In the genomic region with DNA sequence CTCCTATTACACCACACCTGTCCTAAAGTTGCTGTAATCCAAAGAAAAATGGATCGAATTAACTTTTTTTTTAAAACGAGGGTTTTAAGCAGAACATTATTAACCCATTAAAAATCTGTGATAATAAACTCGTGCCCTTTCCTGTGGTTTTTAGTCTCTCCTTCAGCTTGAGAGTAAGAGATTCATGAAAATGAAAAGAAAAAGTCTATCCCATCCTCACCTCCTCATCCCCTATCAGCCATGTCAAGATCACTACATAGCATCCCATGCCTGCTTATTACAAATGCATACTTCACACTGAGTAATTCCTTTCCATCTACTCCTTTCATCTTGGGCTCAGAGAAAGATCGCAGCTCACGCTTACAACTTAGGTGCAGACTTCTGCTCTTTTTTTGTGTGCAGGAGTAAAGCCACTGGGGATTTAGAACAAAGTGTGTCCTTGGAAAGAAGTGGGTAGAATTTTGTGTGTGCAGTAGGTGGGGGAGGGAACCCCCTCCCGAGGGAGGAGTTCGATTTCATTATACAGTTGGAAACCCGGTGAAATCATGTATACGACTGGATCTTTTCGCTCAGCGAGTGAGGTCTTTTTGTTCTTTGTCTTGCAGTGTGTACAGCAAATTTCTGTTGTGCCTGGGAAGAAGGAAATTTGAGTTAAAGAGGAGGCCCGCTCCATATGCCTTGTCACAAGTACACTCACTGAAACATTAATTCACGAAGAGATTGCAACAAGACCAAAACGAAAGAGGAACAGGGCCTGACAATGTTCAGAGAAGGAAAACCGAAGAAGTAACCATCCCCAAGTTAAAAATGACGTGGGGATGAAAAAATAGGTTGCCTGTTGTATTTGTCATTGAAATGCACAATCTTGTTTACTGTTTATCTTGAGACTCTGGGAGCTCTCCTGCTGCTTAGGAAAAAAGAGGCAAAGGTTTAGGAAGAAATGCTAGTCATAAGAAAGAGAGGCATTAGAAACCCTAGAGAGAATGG, we compare ENCODE assay signal across 1 cellular context.
A peak's percentile ranks its signal among the peaks of the same experiment; 100 is the strongest.
TF ChIP-seq lines count a peak whose summit lies in the region.

No MANE protein-coding gene starts in this region.

TF ChIP-seq in GM12878, 131 proteins besides CTCF, POLR2A, EP300 and RAD21 (continued from another document and continues in another):
- TF ChIP-seq, protein P1, sequence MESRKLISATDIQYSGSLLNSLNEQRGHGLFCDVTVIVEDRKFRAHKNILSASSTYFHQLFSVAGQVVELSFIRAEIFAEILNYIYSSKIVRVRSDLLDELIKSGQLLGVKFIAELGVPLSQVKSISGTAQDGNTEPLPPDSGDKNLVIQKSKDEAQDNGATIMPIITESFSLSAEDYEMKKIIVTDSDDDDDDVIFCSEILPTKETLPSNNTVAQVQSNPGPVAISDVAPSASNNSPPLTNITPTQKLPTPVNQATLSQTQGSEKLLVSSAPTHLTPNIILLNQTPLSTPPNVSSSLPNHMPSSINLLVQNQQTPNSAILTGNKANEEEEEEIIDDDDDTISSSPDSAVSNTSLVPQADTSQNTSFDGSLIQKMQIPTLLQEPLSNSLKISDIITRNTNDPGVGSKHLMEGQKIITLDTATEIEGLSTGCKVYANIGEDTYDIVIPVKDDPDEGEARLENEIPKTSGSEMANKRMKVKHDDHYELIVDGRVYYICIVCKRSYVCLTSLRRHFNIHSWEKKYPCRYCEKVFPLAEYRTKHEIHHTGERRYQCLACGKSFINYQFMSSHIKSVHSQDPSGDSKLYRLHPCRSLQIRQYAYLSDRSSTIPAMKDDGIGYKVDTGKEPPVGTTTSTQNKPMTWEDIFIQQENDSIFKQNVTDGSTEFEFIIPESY (IDR thresholded peaks at IDR 0.05): peak; percentile 10; the same call in 1 of the 2 replicates
- peak; percentile 62 for TF ChIP-seq NFIC (IDR thresholded peaks at IDR 0.05; ENCODE audit: low read depth, low read length)
- peak; percentile 78 for TF ChIP-seq CREM (IDR thresholded peaks at IDR 0.05; ENCODE audit: low read depth)
- TF ChIP-seq, protein P2, sequence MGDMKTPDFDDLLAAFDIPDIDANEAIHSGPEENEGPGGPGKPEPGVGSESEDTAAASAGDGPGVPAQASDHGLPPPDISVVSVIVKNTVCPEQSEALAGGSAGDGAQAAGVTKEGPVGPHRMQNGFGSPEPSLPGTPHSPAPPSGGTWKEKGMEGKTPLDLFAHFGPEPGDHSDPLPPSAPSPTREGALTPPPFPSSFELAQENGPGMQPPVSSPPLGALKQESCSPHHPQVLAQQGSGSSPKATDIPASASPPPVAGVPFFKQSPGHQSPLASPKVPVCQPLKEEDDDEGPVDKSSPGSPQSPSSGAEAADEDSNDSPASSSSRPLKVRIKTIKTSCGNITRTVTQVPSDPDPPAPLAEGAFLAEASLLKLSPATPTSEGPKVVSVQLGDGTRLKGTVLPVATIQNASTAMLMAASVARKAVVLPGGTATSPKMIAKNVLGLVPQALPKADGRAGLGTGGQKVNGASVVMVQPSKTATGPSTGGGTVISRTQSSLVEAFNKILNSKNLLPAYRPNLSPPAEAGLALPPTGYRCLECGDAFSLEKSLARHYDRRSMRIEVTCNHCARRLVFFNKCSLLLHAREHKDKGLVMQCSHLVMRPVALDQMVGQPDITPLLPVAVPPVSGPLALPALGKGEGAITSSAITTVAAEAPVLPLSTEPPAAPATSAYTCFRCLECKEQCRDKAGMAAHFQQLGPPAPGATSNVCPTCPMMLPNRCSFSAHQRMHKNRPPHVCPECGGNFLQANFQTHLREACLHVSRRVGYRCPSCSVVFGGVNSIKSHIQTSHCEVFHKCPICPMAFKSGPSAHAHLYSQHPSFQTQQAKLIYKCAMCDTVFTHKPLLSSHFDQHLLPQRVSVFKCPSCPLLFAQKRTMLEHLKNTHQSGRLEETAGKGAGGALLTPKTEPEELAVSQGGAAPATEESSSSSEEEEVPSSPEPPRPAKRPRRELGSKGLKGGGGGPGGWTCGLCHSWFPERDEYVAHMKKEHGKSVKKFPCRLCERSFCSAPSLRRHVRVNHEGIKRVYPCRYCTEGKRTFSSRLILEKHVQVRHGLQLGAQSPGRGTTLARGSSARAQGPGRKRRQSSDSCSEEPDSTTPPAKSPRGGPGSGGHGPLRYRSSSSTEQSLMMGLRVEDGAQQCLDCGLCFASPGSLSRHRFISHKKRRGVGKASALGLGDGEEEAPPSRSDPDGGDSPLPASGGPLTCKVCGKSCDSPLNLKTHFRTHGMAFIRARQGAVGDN (IDR thresholded peaks at IDR 0.05): peak; percentile 74
- TF ChIP-seq NFXL1 (IDR thresholded peaks at IDR 0.05; ENCODE audit: borderline replicate concordance): peak; percentile 37; the same call in 1 of the 2 replicates
- TF ChIP-seq NBN (IDR thresholded peaks at IDR 0.05): peak; percentile 64
- TF ChIP-seq CBFB (IDR thresholded peaks at IDR 0.05; ENCODE audit: low read depth): peak; percentile 50; the same call in 1 of the 2 replicates
- 0 out of 2 replicates have a peak, but pooled peaks have one; percentile 38 for TF ChIP-seq GATAD2B (conservative IDR thresholded peaks at IDR 0.05; ENCODE audit: low read depth)
- TF ChIP-seq, protein P3, sequence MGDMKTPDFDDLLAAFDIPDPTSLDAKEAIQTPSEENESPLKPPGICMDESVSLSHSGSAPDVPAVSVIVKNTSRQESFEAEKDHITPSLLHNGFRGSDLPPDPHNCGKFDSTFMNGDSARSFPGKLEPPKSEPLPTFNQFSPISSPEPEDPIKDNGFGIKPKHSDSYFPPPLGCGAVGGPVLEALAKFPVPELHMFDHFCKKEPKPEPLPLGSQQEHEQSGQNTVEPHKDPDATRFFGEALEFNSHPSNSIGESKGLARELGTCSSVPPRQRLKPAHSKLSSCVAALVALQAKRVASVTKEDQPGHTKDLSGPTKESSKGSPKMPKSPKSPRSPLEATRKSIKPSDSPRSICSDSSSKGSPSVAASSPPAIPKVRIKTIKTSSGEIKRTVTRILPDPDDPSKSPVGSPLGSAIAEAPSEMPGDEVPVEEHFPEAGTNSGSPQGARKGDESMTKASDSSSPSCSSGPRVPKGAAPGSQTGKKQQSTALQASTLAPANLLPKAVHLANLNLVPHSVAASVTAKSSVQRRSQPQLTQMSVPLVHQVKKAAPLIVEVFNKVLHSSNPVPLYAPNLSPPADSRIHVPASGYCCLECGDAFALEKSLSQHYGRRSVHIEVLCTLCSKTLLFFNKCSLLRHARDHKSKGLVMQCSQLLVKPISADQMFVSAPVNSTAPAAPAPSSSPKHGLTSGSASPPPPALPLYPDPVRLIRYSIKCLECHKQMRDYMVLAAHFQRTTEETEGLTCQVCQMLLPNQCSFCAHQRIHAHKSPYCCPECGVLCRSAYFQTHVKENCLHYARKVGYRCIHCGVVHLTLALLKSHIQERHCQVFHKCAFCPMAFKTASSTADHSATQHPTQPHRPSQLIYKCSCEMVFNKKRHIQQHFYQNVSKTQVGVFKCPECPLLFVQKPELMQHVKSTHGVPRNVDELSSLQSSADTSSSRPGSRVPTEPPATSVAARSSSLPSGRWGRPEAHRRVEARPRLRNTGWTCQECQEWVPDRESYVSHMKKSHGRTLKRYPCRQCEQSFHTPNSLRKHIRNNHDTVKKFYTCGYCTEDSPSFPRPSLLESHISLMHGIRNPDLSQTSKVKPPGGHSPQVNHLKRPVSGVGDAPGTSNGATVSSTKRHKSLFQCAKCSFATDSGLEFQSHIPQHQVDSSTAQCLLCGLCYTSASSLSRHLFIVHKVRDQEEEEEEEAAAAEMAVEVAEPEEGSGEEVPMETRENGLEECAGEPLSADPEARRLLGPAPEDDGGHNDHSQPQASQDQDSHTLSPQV (IDR thresholded peaks at IDR 0.05): peak; percentile 59; the same call in 1 of the 2 replicates
- 0 out of 2 replicates have a peak, but pooled peaks have one; percentile 13 for TF ChIP-seq PML (IDR thresholded peaks at IDR 0.05; ENCODE audit: low read length)
- no peak for TF ChIP-seq MYB (IDR thresholded peaks at IDR 0.05; ENCODE audit: borderline replicate concordance, low read depth, low read length)
- TF ChIP-seq, protein P4, sequence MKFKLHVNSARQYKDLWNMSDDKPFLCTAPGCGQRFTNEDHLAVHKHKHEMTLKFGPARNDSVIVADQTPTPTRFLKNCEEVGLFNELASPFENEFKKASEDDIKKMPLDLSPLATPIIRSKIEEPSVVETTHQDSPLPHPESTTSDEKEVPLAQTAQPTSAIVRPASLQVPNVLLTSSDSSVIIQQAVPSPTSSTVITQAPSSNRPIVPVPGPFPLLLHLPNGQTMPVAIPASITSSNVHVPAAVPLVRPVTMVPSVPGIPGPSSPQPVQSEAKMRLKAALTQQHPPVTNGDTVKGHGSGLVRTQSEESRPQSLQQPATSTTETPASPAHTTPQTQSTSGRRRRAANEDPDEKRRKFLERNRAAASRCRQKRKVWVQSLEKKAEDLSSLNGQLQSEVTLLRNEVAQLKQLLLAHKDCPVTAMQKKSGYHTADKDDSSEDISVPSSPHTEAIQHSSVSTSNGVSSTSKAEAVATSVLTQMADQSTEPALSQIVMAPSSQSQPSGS (IDR thresholded peaks at IDR 0.05; ENCODE audit: low read length): peak; percentile 64
- TF ChIP-seq, protein P5, sequence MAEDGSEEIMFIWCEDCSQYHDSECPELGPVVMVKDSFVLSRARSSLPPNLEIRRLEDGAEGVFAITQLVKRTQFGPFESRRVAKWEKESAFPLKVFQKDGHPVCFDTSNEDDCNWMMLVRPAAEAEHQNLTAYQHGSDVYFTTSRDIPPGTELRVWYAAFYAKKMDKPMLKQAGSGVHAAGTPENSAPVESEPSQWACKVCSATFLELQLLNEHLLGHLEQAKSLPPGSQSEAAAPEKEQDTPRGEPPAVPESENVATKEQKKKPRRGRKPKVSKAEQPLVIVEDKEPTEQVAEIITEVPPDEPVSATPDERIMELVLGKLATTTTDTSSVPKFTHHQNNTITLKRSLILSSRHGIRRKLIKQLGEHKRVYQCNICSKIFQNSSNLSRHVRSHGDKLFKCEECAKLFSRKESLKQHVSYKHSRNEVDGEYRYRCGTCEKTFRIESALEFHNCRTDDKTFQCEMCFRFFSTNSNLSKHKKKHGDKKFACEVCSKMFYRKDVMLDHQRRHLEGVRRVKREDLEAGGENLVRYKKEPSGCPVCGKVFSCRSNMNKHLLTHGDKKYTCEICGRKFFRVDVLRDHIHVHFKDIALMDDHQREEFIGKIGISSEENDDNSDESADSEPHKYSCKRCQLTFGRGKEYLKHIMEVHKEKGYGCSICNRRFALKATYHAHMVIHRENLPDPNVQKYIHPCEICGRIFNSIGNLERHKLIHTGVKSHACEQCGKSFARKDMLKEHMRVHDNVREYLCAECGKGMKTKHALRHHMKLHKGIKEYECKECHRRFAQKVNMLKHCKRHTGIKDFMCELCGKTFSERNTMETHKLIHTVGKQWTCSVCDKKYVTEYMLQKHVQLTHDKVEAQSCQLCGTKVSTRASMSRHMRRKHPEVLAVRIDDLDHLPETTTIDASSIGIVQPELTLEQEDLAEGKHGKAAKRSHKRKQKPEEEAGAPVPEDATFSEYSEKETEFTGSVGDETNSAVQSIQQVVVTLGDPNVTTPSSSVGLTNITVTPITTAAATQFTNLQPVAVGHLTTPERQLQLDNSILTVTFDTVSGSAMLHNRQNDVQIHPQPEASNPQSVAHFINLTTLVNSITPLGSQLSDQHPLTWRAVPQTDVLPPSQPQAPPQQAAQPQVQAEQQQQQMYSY (CRISPR knock-in tag; IDR thresholded peaks at IDR 0.05): no peak
- 0 out of 2 replicates have a peak, but pooled peaks have one; percentile 20 for TF ChIP-seq CHD2 (IDR thresholded peaks at IDR 0.05; ENCODE audit: borderline replicate concordance, low read depth, low read length)
- TF ChIP-seq SMAD5 (IDR thresholded peaks at IDR 0.05; ENCODE audit: low read depth): no peak
- peak; percentile 77 for TF ChIP-seq ZNF24 (IDR thresholded peaks at IDR 0.05)
- peak; percentile 45; the same call in 1 of the 2 replicates for TF ChIP-seq POLR2AphosphoS5 (IDR thresholded peaks at IDR 0.05; ENCODE audit: low read length)
- peak; percentile 88 for TF ChIP-seq ATF7 (IDR thresholded peaks at IDR 0.05; ENCODE audit: low read depth)
- TF ChIP-seq ZBED1 (IDR thresholded peaks at IDR 0.05; ENCODE audit: borderline replicate concordance): no peak
- TF ChIP-seq, protein P6, sequence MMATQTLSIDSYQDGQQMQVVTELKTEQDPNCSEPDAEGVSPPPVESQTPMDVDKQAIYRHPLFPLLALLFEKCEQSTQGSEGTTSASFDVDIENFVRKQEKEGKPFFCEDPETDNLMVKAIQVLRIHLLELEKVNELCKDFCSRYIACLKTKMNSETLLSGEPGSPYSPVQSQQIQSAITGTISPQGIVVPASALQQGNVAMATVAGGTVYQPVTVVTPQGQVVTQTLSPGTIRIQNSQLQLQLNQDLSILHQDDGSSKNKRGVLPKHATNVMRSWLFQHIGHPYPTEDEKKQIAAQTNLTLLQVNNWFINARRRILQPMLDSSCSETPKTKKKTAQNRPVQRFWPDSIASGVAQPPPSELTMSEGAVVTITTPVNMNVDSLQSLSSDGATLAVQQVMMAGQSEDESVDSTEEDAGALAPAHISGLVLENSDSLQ (IDR thresholded peaks at IDR 0.05): 0 out of 2 replicates have a peak, but pooled peaks have one; percentile 4
- TF ChIP-seq MXI1 (IDR thresholded peaks at IDR 0.05; ENCODE audit: low read depth, low read length): 0 out of 2 replicates have a peak, but pooled peaks have one; percentile 21
- TF ChIP-seq, protein P7, sequence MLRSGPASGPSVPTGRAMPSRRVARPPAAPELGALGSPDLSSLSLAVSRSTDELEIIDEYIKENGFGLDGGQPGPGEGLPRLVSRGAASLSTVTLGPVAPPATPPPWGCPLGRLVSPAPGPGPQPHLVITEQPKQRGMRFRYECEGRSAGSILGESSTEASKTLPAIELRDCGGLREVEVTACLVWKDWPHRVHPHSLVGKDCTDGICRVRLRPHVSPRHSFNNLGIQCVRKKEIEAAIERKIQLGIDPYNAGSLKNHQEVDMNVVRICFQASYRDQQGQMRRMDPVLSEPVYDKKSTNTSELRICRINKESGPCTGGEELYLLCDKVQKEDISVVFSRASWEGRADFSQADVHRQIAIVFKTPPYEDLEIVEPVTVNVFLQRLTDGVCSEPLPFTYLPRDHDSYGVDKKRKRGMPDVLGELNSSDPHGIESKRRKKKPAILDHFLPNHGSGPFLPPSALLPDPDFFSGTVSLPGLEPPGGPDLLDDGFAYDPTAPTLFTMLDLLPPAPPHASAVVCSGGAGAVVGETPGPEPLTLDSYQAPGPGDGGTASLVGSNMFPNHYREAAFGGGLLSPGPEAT (IDR thresholded peaks at IDR 0.05; ENCODE audit: low read depth): peak; percentile 55; the same call in 1 of the 2 replicates
- peak; percentile 48 for TF ChIP-seq RUNX3 (IDR thresholded peaks at IDR 0.05; ENCODE audit: low read length)
- TF ChIP-seq RFX5 (IDR thresholded peaks at IDR 0.05; ENCODE audit: low read depth, low read length): no peak
- TF ChIP-seq ZSCAN29 (IDR thresholded peaks at IDR 0.05): no peak
- TF ChIP-seq MEF2B (IDR thresholded peaks at IDR 0.05; ENCODE audit: partially characterized antibody, poor library complexity, severe bottlenecking): peak; percentile 41
